Comparison of ENCODE assay signal across 9 cellular contexts in genomic region chr16:30068750-30069574, GRCh38. TPM values are rescaled to one million over a fixed set of nuclear protein-coding genes. Genes with fewer than 3 reads are reported as not detected.
A peak's percentile ranks its signal among the peaks of the same experiment; 100 is the strongest.
DNase-seq lines count a peak whose midpoint lies in the region; ATAC-seq and TF ChIP-seq lines count a peak whose summit lies in the region.
"Had no signal": no experiment of that assay in that cellular context is flagged by ENCODE, and none has a peak within 500 bp of the region (broad histone marks: within the 10 kb centered on the region; RNA-seq: fewer than 3 reads in every experiment).

No MANE protein-coding gene starts in this region.

- H3K27me3 ChIP-seq in CD8-positive, alpha-beta memory T cell (ENCODE audit: insufficient read depth, low read length, poor library complexity, severe bottlenecking), result no peaks in the 10 kb centered on the region
- H3K27me3 ChIP-seq in hepatocyte, result no peaks in the 10 kb centered on the region
- H3K27me3 ChIP-seq: ovary had no signal

- no peak overlapping the region for H3K4me2 ChIP-seq in hepatocyte

- peak overlapping the region; percentile 50 to 84 (median 71) for H3K4me3 Mint-ChIP-seq in CD8-positive, alpha-beta memory T cell

- H3K36me3 ChIP-seq in CD8-positive, alpha-beta memory T cell (ENCODE audit: insufficient read depth, low read length), result peaks cover 54% of the 10 kb centered on the region
- no peaks in the 10 kb centered on the region for H3K36me3 ChIP-seq in hepatocyte (replicated peaks; ENCODE audit: insufficient read depth, low read depth)
- H3K36me3 ChIP-seq: ovary had no signal

- POLR2A ChIA-PET in CD8-positive, alpha-beta memory T cell (lab: Charles Lee), result interaction anchor here (7.1 kb wide), 1 partner anchor 24 kb away, joined by 89 read pairs; the partner anchor contains the start of genes TBX6 and YPEL3

- ATAC-seq in esophagus mucosa (no peak), GM18907 (IDR thresholded peaks at IDR 0.05; ENCODE audit: unreplicated experiment) (no peak)

- 93% methylated on average over 17 of the region's 17 CpGs for WGBS in hepatocyte (ENCODE audit: low lambda C conversion rate, missing lambda C conversion rate)

- H3K4me1 Mint-ChIP-seq in CD8-positive, alpha-beta memory T cell, result peaks cover 34 to 46% (median 35%) of the 10 kb centered on the region in 3 donors

- no peak overlapping the region for H2AFZ ChIP-seq in hepatocyte

- TF ChIP-seq CTCF in hepatocyte (IDR thresholded peaks at IDR 0.05; ENCODE audit: poor library complexity), result peak; percentile 37

- peaks cover 15% of the 10 kb centered on the region for H4K20me1 ChIP-seq in hepatocyte (ENCODE audit: insufficient read depth, poor library complexity, severe bottlenecking)

- CTCF ChIA-PET in CD8-positive, alpha-beta memory T cell (lab: Charles Lee), result interaction anchor here (1.1 to 1.8 kb wide), 2 partner anchors 9 to 25 kb away, joined by 4 read pairs; no protein-coding TSS in a partner anchor

- H3K36me3 Mint-ChIP-seq in CD8-positive, alpha-beta memory T cell, result peaks cover 6 to 78% (median 11%) of the 10 kb centered on the region in 3 donors

- peak overlapping the region; percentile 39 to 86 (median 75) for H3K27ac Mint-ChIP-seq in CD8-positive, alpha-beta memory T cell

- H3K9me2 ChIP-seq in hepatocyte (replicated peaks; ENCODE audit: insufficient read depth), result no peaks in the 10 kb centered on the region

- peak overlapping the region; percentile 30 for H3K27ac ChIP-seq in CD8-positive, alpha-beta memory T cell (ENCODE audit: low read depth, low read length)
- H3K27ac ChIP-seq in hepatocyte (no peak overlapping the region), substantia nigra (ENCODE audit: low read depth, low read length, poor library complexity, severe bottlenecking) (peak overlapping the region; percentile 9)

- DNase-seq in CD8-positive, alpha-beta memory T cell, result peak; percentile 36 to 71 (median 50)
- DNase-seq in NAMALWA (ENCODE audit: low spot score) (peak; percentile 73), hepatocyte (ENCODE audit: low spot score) (no peak), substantia nigra (lab: John Stamatoyannopoulos, UW) (peak in 1 of 49 donors; percentile 50), NCI-H510A treated with DMSO at 0.1 percent for 48 hours (lab: John Stamatoyannopoulos, UW) (no peak)
- peak; percentile 26 for DNase-seq in activated gamma-delta T cell treated with anti-CD3 and anti-CD28 coated beads, Interleukin-2, amount 50 U/mL, for 16 hours (ENCODE audit: low read depth)

- H3K4me3 ChIP-seq in CD8-positive, alpha-beta memory T cell (ENCODE audit: low read length), result no peak overlapping the region
- H3K4me3 ChIP-seq in hepatocyte, result no peak overlapping the region
- H3K4me3 ChIP-seq: ovary had no signal

- H3K4me1 ChIP-seq in CD8-positive, alpha-beta memory T cell (ENCODE audit: insufficient read depth, low read length), result peaks cover 36% of the 10 kb centered on the region
- H3K4me1 ChIP-seq in hepatocyte (ENCODE audit: insufficient read depth), result peaks cover 12% of the 10 kb centered on the region

- no peaks in the 10 kb centered on the region for H3K9me3 ChIP-seq in CD8-positive, alpha-beta memory T cell (ENCODE audit: low read length)
- H3K9me3 ChIP-seq in hepatocyte (ENCODE audit: low read depth), result no peaks in the 10 kb centered on the region
- H3K9me3 ChIP-seq: ovary had no signal

- peaks cover 41% of the 10 kb centered on the region for H3K79me2 ChIP-seq in hepatocyte

- H3K9me3 Mint-ChIP-seq in CD8-positive, alpha-beta memory T cell, result no peaks in the 10 kb centered on the region

- peaks cover 0 to 3% of the 10 kb centered on the region in 2 donors for H3K27me3 Mint-ChIP-seq in CD8-positive, alpha-beta memory T cell

RNA-seq across cellular contexts. Expression of gene ALDOA, which starts 3.4 kb away (rescaled TPM):
- 1,000 to 10,000 TPM; 1,907 to 1,909 TPM for total RNA-seq in CD8-positive, alpha-beta memory T cell
- polyA plus RNA-seq in CD8-positive, alpha-beta memory T cell, result 1,157 TPM
- total RNA-seq in hepatocyte, result 392 and 397 TPM in 2 replicates
- 882 and 924 TPM in 2 replicates for polyA plus RNA-seq in hepatocyte
- total RNA-seq in esophagus mucosa, result 1,863 TPM

RNA-seq across cellular contexts. Expression of gene PPP4C, which starts 6.8 kb away (rescaled TPM):
- 100 to 1,000 TPM; 137 to 149 TPM for total RNA-seq in CD8-positive, alpha-beta memory T cell
- 201 TPM for polyA plus RNA-seq in CD8-positive, alpha-beta memory T cell
- total RNA-seq in hepatocyte (107 and 123 TPM in 2 replicates), esophagus mucosa (112 TPM)
- polyA plus RNA-seq in hepatocyte, result 212 and 236 TPM in 2 replicates

RNA-seq across cellular contexts. Expression of gene TBX6, which starts 22.8 kb away (rescaled TPM):
- total RNA-seq in CD8-positive, alpha-beta memory T cell, result under 1 TPM; 0.71 to 0.83 TPM
- not detected for polyA plus RNA-seq in CD8-positive, alpha-beta memory T cell
- total RNA-seq in hepatocyte, result 0.56 and 0.60 TPM in 2 replicates
- 0.10 and 0.19 TPM in 2 replicates for polyA plus RNA-seq in hepatocyte
- total RNA-seq in esophagus mucosa, result 3.6 TPM

RNA-seq across cellular contexts. Expression of gene YPEL3, which starts 27.1 kb away (rescaled TPM):
- total RNA-seq in CD8-positive, alpha-beta memory T cell, result 10 to 100 TPM; 32.6 to 36.1 TPM
- 326 TPM for polyA plus RNA-seq in CD8-positive, alpha-beta memory T cell
- 19.3 and 20.1 TPM in 2 replicates for total RNA-seq in hepatocyte
- polyA plus RNA-seq in hepatocyte, result 82.1 and 103 TPM in 2 replicates
- total RNA-seq in esophagus mucosa, result 22.8 TPM

RNA-seq across cellular contexts. Expression of gene TLCD3B, which starts 37.9 kb away (rescaled TPM):
- under 1 TPM; 0.55 to 0.84 TPM for total RNA-seq in CD8-positive, alpha-beta memory T cell
- not detected for polyA plus RNA-seq in CD8-positive, alpha-beta memory T cell
- total RNA-seq in hepatocyte (not detected in 2 replicates), esophagus mucosa (0.20 TPM)
- polyA plus RNA-seq in hepatocyte, result not detected in 2 replicates
- polyA plus RNA-seq: ovary had no signal

Comparison
In these comparisons a context has a peak if more than half of its experiments do, and no peak if none do; other contexts are left out.
1. DNase-seq: peak in CD8-positive, alpha-beta memory T cell (5 of 5), NAMALWA (single experiment) and activated gamma-delta T cell treated with anti-CD3 and anti-CD28 coated beads, Interleukin-2, amount 50 U/mL, for 16 hours (single experiment); none in hepatocyte (single experiment) and NCI-H510A treated with DMSO at 0.1 percent for 48 hours (single experiment).